In genomic region chr1:17551755-17552234, GRCh38 we compare ENCODE assay signal across 9 cellular contexts. TPM values are rescaled to one million over a fixed set of nuclear protein-coding genes. Genes with fewer than 3 reads are reported as not detected.
A peak's percentile ranks its signal among the peaks of the same experiment; 100 is the strongest.
DNase-seq lines count a peak whose midpoint lies in the region; ATAC-seq and TF ChIP-seq lines count a peak whose summit lies in the region.
"Had no signal": no experiment of that assay in that cellular context is flagged by ENCODE, and none has a peak within 500 bp of the region (broad histone marks: within the 10 kb centered on the region; RNA-seq: fewer than 3 reads in every experiment).

No MANE protein-coding gene starts in this region.

- H3K4me3 Mint-ChIP-seq in H9, result peak overlapping the region; percentile 15 to 66; a peak in 3 of 5 replicates
- H3K4me3 Mint-ChIP-seq: T-helper 2 cell treated with Interferon-gamma antibody and Interleukin-4, amounts not matched to agents 5 μg/mL and 100 μg/mL, for 36 hours had no signal

- H3K27ac ChIP-seq in H9 (ENCODE audit: insufficient read length, low read depth, low read length), result no peak overlapping the region
- H3K27ac ChIP-seq in SK-N-SH (ENCODE audit: low read depth in 2 of 2, low read length in 1 of 2), result peak overlapping the region; percentile 77 to 93
- H3K27ac ChIP-seq in sigmoid colon, result peak overlapping the region; percentile 5 to 76 (median 44)

- no peak overlapping the region for H3K4me2 ChIP-seq in H9 (ENCODE audit: insufficient read depth, insufficient read length, low read length)
- H3K4me2 ChIP-seq in SK-N-SH, result peak overlapping the region; percentile 53

- H3K79me2 ChIP-seq in H9 (ENCODE audit: insufficient read depth, low read length), result peaks cover 7% of the 10 kb centered on the region; the same call in 1 of the 2 replicates
- H3K79me2 ChIP-seq in SK-N-SH (ENCODE audit: insufficient read depth), result peaks cover 76% of the 10 kb centered on the region

- no peak overlapping the region for H3K18ac ChIP-seq in H9 (ENCODE audit: insufficient read length, low read depth, low read length)

- H3K56ac ChIP-seq in H9 (ENCODE audit: insufficient read length, low read depth, low read length), result no peak overlapping the region

- peaks cover 67 to 87% of the 10 kb centered on the region in 2 experiments for H3K4me1 Mint-ChIP-seq in H9

- peak overlapping the region; percentile 45 to 92 (median 70); a peak in 5 of 7 replicates for H3K27ac Mint-ChIP-seq in H9
- H3K27ac Mint-ChIP-seq: T-helper 2 cell treated with Interferon-gamma antibody and Interleukin-4, amounts not matched to agents 5 μg/mL and 100 μg/mL, for 36 hours had no signal

- TF ChIP-seq EP300 in SK-N-SH (IDR thresholded peaks at IDR 0.05; ENCODE audit: borderline replicate concordance in 1 of 2, low read depth in 1 of 2, low read length in 1 of 2) (peak in 1 of 2 experiments; percentile 87; a peak in 2 of 4 replicates), sigmoid colon (IDR thresholded peaks at IDR 0.05) (no peak)

- H3K9me2 ChIP-seq in SK-N-SH, result no peaks in the 10 kb centered on the region

- no peak overlapping the region for H4K91ac ChIP-seq in H9 (ENCODE audit: insufficient read length, low read depth, low read length)

- H3K4ac ChIP-seq in H9 (ENCODE audit: low read depth, low read length), result no peak overlapping the region

- no peaks in the 10 kb centered on the region for H3K27me3 Mint-ChIP-seq in H9 (ENCODE audit: low read depth)

- peaks cover 3% of the 10 kb centered on the region for H3K79me1 ChIP-seq in H9 (ENCODE audit: insufficient read depth, low read depth, low read length, poor library complexity, severe bottlenecking)

- H3T11ph ChIP-seq in H9 (ENCODE audit: low read length), result no peak overlapping the region

- H3K9ac ChIP-seq in H9 (ENCODE audit: extremely low read depth, insufficient read length, low read length), result no peak overlapping the region
- no peak overlapping the region for H3K9ac ChIP-seq in SK-N-SH

- H2BK20ac ChIP-seq in H9 (ENCODE audit: low read depth, low read length, poor library complexity, severe bottlenecking), result no peak overlapping the region

- H2BK12ac ChIP-seq in H9 (ENCODE audit: insufficient read length, low read depth, low read length), result no peak overlapping the region

- intact Hi-C loops in Right ventricle myocardium superior (cut with DNase I), result no loop called here
- intact Hi-C loops in sigmoid colon (cut with DNase I), result no loop called here

- no CpG with 5 or more reads among the region's 8 CpGs for WGBS in H9 (ENCODE audit: extremely low coverage, insufficient read length, low lambda C conversion rate)
- WGBS in SK-N-SH (ENCODE audit: low lambda C conversion rate), result 27% methylated on average over 8 of the region's 8 CpGs
- 15 to 42% methylated on average over 8 of the region's 8 CpGs for WGBS in sigmoid colon, 2 donors

- no peak for TF ChIP-seq POLR2A in sigmoid colon (IDR thresholded peaks at IDR 0.05)

- peak; percentile 83 for ATAC-seq in Right ventricle myocardium superior (ENCODE audit: poor library complexity)
- ATAC-seq in GM21786 (IDR thresholded peaks at IDR 0.05; ENCODE audit: unreplicated experiment), result no peak

- H3K4me1 ChIP-seq in H9 (ENCODE audit: insufficient read depth, low read length) (peaks cover 28% of the 10 kb centered on the region; the same call in 1 of the 2 replicates), SK-N-SH (ENCODE audit: control insufficient read depth in 1 of 2, insufficient read depth in 2 of 2, low read depth in 1 of 2, low read length in 1 of 2) (peaks cover 23 to 27% of the 10 kb centered on the region in 2 experiments; a peak in 3 of 4 replicates), sigmoid colon (peaks cover 0 to 47% (median 31%) of the 10 kb centered on the region in 4 donors)

- H3K36me3 ChIP-seq in SK-N-SH (replicated peaks in 1 of 2; ENCODE audit: control insufficient read depth in 1 of 2, insufficient read depth in 2 of 2, low read length in 1 of 2), result no peaks in the 10 kb centered on the region
- no peaks in the 10 kb centered on the region for H3K36me3 ChIP-seq in sigmoid colon

- H2BK5ac ChIP-seq in H9 (ENCODE audit: insufficient read length, low read length), result no peak overlapping the region

- H3K36me3 Mint-ChIP-seq in H9 (ENCODE audit: insufficient read depth in 1 of 3, low read depth in 3 of 3), result peaks cover 0 to 9% (median 3%) of the 10 kb centered on the region in 3 experiments; a peak in 2 of 7 replicates

- DNase-seq in H9, result no peak
- peak; percentile 89 for DNase-seq in SK-N-SH
- no peak for DNase-seq in Right ventricle myocardium superior
- no peak for DNase-seq in sigmoid colon
- DNase-seq in NAMALWA (ENCODE audit: low spot score), result no peak
- no peak for DNase-seq in stimulated activated CD4-positive, alpha-beta T cell treated with anti-CD3 and anti-CD28 coated beads, Interleukin-4, amount 100 ng/mL, for 24 hours
- no peak for DNase-seq in NCI-H1092 (lab: John Stamatoyannopoulos, UW)

- H4K20me1 ChIP-seq in H9 (ENCODE audit: control insufficient read depth, insufficient read depth, insufficient read length) (no peaks in the 10 kb centered on the region), SK-N-SH (ENCODE audit: insufficient read depth) (peaks cover 10% of the 10 kb centered on the region; the same call in 1 of the 2 replicates)

- H3F3A ChIP-seq in SK-N-SH (replicated peaks; ENCODE audit: insufficient read depth), result peaks cover 15% of the 10 kb centered on the region

- no peaks in the 10 kb centered on the region for H3K9me3 Mint-ChIP-seq in H9
- H3K9me3 Mint-ChIP-seq: T-helper 2 cell treated with Interferon-gamma antibody and Interleukin-4, amounts not matched to agents 5 μg/mL and 100 μg/mL, for 36 hours had no signal

- no peak overlapping the region for H4K5ac ChIP-seq in H9 (ENCODE audit: insufficient read length, low read depth, low read length)

- H2AFZ ChIP-seq in H9 (ENCODE audit: low read length), result no peak overlapping the region
- no peak overlapping the region for H2AFZ ChIP-seq in SK-N-SH (ENCODE audit: low read depth)

- no peak for TF ChIP-seq CTCF in H9 (conservative IDR thresholded peaks at IDR 0.05)
- TF ChIP-seq CTCF in SK-N-SH (IDR thresholded peaks at IDR 0.05), result no peak
- no peak for TF ChIP-seq CTCF in sigmoid colon (IDR thresholded peaks at IDR 0.05)

- H2BK120ac ChIP-seq in H9 (ENCODE audit: low read depth, low read length, poor library complexity, severe bottlenecking), result no peak overlapping the region

- H3K4me3 ChIP-seq in SK-N-SH (ENCODE audit: low read depth in 2 of 2, low read length in 1 of 2) (peak overlapping the region in 1 of 2 experiments; percentile 15; a peak in 2 of 4 replicates), sigmoid colon (no peak overlapping the region)

- H3K14ac ChIP-seq in H9 (ENCODE audit: insufficient read depth, low read length), result no peak overlapping the region

- H3K23ac ChIP-seq in H9 (ENCODE audit: insufficient read length, low read depth, low read length), result no peak overlapping the region

- H4K8ac ChIP-seq in H9 (replicated peaks; ENCODE audit: insufficient read length, low read depth, low read length), result no peak overlapping the region

- CTCF ChIA-PET in SK-N-SH (lab: Yijun Ruan, JAX), result interaction anchor here (0.6 to 3.2 kb wide), 8 partner anchors 11 to 158 kb away, joined by 3 to 13 read pairs (median 3); no protein-coding TSS in a partner anchor

- no peaks in the 10 kb centered on the region for H3K23me2 ChIP-seq in H9 (ENCODE audit: insufficient read length, low read depth, low read length, poor library complexity, severe bottlenecking)

- POLR2A ChIA-PET in SK-N-SH (lab: Yijun Ruan, JAX), result interaction anchor here (0.6 to 1.6 kb wide), 3 partner anchors 11 to 416 kb away, joined by 3 to 11 read pairs (median 5); no protein-coding TSS in a partner anchor

- H3K27me3 ChIP-seq in H9 (ENCODE audit: insufficient read depth, low read length) (no peaks in the 10 kb centered on the region), SK-N-SH (ENCODE audit: insufficient read depth) (no peaks in the 10 kb centered on the region), sigmoid colon (no peaks in the 10 kb centered on the region)

- H2AK5ac ChIP-seq in H9 (ENCODE audit: insufficient read length, low read length), result no peak overlapping the region

- peak; percentile 25 for TF ChIP-seq RAD21 in SK-N-SH (IDR thresholded peaks at IDR 0.05; ENCODE audit: low read length)

- H2BK15ac ChIP-seq in H9 (ENCODE audit: low read depth, low read length), result no peak overlapping the region

- H3K9me3 ChIP-seq in H9 (ENCODE audit: control insufficient read depth, low read depth, low read length), result no peaks in the 10 kb centered on the region
- H3K9me3 ChIP-seq in SK-N-SH, result no peaks in the 10 kb centered on the region
- no peaks in the 10 kb centered on the region for H3K9me3 ChIP-seq in sigmoid colon

TF ChIP-seq in SK-N-SH, 30 proteins besides CTCF, POLR2A, EP300 and RAD21 (continues in another document):
- TF ChIP-seq ZBTB33 (IDR thresholded peaks at IDR 0.05; ENCODE audit: borderline replicate concordance, low read depth) (no peak), RFX5 (IDR thresholded peaks at IDR 0.05; ENCODE audit: low read length) (no peak), MEF2A (IDR thresholded peaks at IDR 0.05; ENCODE audit: borderline replicate concordance, low read depth) (no peak), USF1 (IDR thresholded peaks at IDR 0.05; ENCODE audit: borderline replicate concordance, low read depth) (peak; percentile 85)

RNA-seq across cellular contexts. Expression of gene ARHGEF10L, which starts 12.3 kb away (rescaled TPM):
- 20.2 and 21.4 TPM in 2 replicates for total RNA-seq in H9 (2021)
- 12.5 and 12.6 TPM in 2 replicates for polyA plus RNA-seq in SK-N-SH (2012; rRNA removed)
- polyA plus RNA-seq in SK-N-SH (2012; cell fraction: cytosol; rRNA removed), result 3.7 and 6.3 TPM in 2 replicates
- 35.6 and 35.9 TPM in 2 replicates for polyA plus RNA-seq in SK-N-SH (2012; cell fraction: nucleus; rRNA removed)
- total RNA-seq in Right ventricle myocardium superior, result 55.6 TPM
- 10 to 100 TPM; 25.0 to 44.9 (median 32.1) TPM for total RNA-seq in sigmoid colon
- polyA plus RNA-seq in sigmoid colon, result 10 to 100 TPM; 28.7 to 76.2 (median 33.0) TPM
